In the genomic region with DNA sequence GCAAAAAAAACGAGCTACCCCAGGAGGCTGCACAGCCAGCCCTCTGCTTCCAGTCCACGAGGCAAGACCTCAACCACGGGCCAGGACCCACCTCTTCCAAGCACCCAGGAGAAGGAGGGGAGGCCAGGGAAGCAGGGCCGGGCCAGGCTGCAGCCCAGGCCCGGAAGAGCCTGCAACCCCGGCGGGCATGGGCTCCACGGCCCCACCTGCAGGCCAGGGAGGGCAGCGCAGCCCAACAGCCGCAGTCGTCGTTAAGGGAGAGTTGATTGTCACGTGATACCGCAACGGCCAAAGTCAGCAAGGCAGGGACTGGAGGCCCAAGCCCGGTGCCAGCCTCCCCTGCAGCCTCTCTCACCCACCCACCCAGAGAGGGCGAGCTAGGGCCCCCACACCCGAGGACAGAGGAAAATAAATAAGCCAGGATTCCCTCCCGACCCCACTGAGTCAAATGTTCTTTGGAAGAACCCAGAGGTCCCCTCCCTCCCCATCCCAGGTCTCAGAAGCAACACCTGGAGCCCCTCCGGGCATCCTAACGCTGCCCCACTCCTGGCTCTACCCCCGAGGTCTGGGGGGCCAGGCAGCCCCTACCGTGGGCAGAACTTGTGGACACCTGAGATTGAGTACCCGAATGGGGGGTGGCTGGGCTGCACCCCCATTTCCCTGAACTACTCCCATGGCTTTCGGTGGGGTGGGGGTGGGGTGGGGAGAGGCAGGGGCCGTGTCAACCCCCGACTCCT, we compare ENCODE assay signal across 8 cellular contexts. TPM values are rescaled to one million over a fixed set of nuclear protein-coding genes. Genes with fewer than 3 reads are reported as not detected.
DNase-seq lines count a peak whose midpoint lies in the region; ATAC-seq and TF ChIP-seq lines count a peak whose summit lies in the region.

No MANE protein-coding gene starts in this region.

- H3K36me3 ChIP-seq in MM.1S (replicated peaks; ENCODE audit: insufficient read depth, low read length), result no peaks in the 10 kb centered on the region
- peaks cover 0 to 9% (median 6%) of the 10 kb centered on the region in 6 donors for H3K36me3 ChIP-seq in spleen

- peaks cover 37% of the 10 kb centered on the region for H3F3A ChIP-seq in MM.1S (ENCODE audit: insufficient read depth, low read length)

- DNase-seq in G401 (ENCODE audit: low spot score), result peak; percentile 55
- peak; percentile 94 for DNase-seq in MM.1S
- peak; percentile 84 for DNase-seq in T-helper 2 cell treated with Interferon-gamma antibody and Interleukin-4, amounts not matched to agents 5 μg/mL and 100 μg/mL, for 36 hours (ENCODE audit: low spot score)
- DNase-seq in amygdala (lab: John Stamatoyannopoulos, UW), result peak in 37 of 56 donors; percentile 5 to 71 (median 31)
- DNase-seq in right cardiac atrium, result peak; percentile 74 to 92 (median 90)
- DNase-seq in spleen, result peak; percentile 95

- H3K36me3 Mint-ChIP-seq in T-helper 2 cell treated with Interferon-gamma antibody and Interleukin-4, amounts not matched to agents 5 μg/mL and 100 μg/mL, for 36 hours (ENCODE audit: low read depth), result peaks cover 6% of the 10 kb centered on the region

- no peaks in the 10 kb centered on the region for H3K27me3 Mint-ChIP-seq in T-helper 2 cell treated with Interferon-gamma antibody and Interleukin-4, amounts not matched to agents 5 μg/mL and 100 μg/mL, for 36 hours (ENCODE audit: low read depth)

- H3K9me2 ChIP-seq in MM.1S (replicated peaks; ENCODE audit: insufficient read depth, low read length), result no peaks in the 10 kb centered on the region

- H2AFZ ChIP-seq in MM.1S (ENCODE audit: low read length), result peak overlapping the region; percentile 20; the same call in 1 of the 2 replicates

- ATAC-seq in right cardiac atrium, result peak; percentile 0 to 1
- no peak for ATAC-seq in HG03442 (IDR thresholded peaks at IDR 0.05; ENCODE audit: unreplicated experiment)
- ATAC-seq in HG03565 (IDR thresholded peaks at IDR 0.05; ENCODE audit: unreplicated experiment), result no peak

- H3K79me2 ChIP-seq in MM.1S (ENCODE audit: low read length), result peaks cover 67% of the 10 kb centered on the region

- 41% methylated on average over 27 of the region's 27 CpGs for WGBS in right cardiac atrium
- 24 to 32% (median 30%) methylated on average over 14 to 27 of the region's 27 CpGs for WGBS in spleen, 5 donors

- H3K9me3 Mint-ChIP-seq in T-helper 2 cell treated with Interferon-gamma antibody and Interleukin-4, amounts not matched to agents 5 μg/mL and 100 μg/mL, for 36 hours, result no peaks in the 10 kb centered on the region

- intact Hi-C loops in right cardiac atrium (cut with DNase I) (no loop called here), spleen (cut with DNase I; ENCODE audit: low total_unique reads) (no loop called here)

- peaks cover 26% of the 10 kb centered on the region for H3K4me1 Mint-ChIP-seq in T-helper 2 cell treated with Interferon-gamma antibody and Interleukin-4, amounts not matched to agents 5 μg/mL and 100 μg/mL, for 36 hours (ENCODE audit: low read depth)

- TF ChIP-seq POLR2A in spleen (IDR thresholded peaks at IDR 0.05), result no peak

- peak overlapping the region; percentile 77 for H3K4me3 Mint-ChIP-seq in T-helper 2 cell treated with Interferon-gamma antibody and Interleukin-4, amounts not matched to agents 5 μg/mL and 100 μg/mL, for 36 hours

- peaks cover 40% of the 10 kb centered on the region for H3K4me1 ChIP-seq in MM.1S (ENCODE audit: low read length)
- H3K4me1 ChIP-seq in right cardiac atrium (ENCODE audit: control insufficient read depth, insufficient read depth, low read length), result no peaks in the 10 kb centered on the region
- H3K4me1 ChIP-seq in spleen, result peaks cover 53 to 97% (median 82%) of the 10 kb centered on the region in 6 donors

- H4K20me1 ChIP-seq in MM.1S (ENCODE audit: insufficient read depth, low read length), result no peaks in the 10 kb centered on the region

- H3K9ac ChIP-seq in MM.1S (ENCODE audit: low read length), result peak overlapping the region; percentile 14; the same call in 1 of the 2 replicates

- no peaks in the 10 kb centered on the region for H3K27me3 ChIP-seq in MM.1S (replicated peaks; ENCODE audit: insufficient read depth, low read length)
- no peaks in the 10 kb centered on the region for H3K27me3 ChIP-seq in right cardiac atrium (ENCODE audit: control insufficient read depth, insufficient read depth)
- no peaks in the 10 kb centered on the region for H3K27me3 ChIP-seq in spleen (replicated peaks in 1 of 7)

- peak overlapping the region; percentile 34 for H3K4me2 ChIP-seq in MM.1S (ENCODE audit: low read depth, low read length)

- H3K27ac Mint-ChIP-seq in T-helper 2 cell treated with Interferon-gamma antibody and Interleukin-4, amounts not matched to agents 5 μg/mL and 100 μg/mL, for 36 hours, result peak overlapping the region; percentile 96

- peak overlapping the region; percentile 25; the same call in 1 of the 2 replicates for H3K27ac ChIP-seq in MM.1S (ENCODE audit: low read length)
- H3K27ac ChIP-seq in right cardiac atrium (ENCODE audit: low read length), result no peak overlapping the region
- peak overlapping the region in 7 of 8 donors; percentile 22 to 99 (median 95) for H3K27ac ChIP-seq in spleen

- peak; percentile 98 for TF ChIP-seq CTCF in MM.1S (IDR thresholded peaks at IDR 0.05; ENCODE audit: low read length)
- TF ChIP-seq CTCF in spleen (IDR thresholded peaks at IDR 0.05 in 8 of 11, conservative IDR thresholded peaks at IDR 0.05 in 3 of 11), result peak; percentile 82 to 99 (median 96)

- in situ Hi-C loops in G401 (cut with HindIII; ENCODE audit: low sequenced_read_pairs), result no loop called here

- H3K9me3 ChIP-seq in MM.1S (replicated peaks; ENCODE audit: insufficient read depth, low read length), result no peaks in the 10 kb centered on the region
- H3K9me3 ChIP-seq in right cardiac atrium (ENCODE audit: control insufficient read depth, low read length), result no peaks in the 10 kb centered on the region
- no peaks in the 10 kb centered on the region for H3K9me3 ChIP-seq in spleen

- H3K4me3 ChIP-seq in MM.1S (ENCODE audit: low read length), result no peak overlapping the region
- no peak overlapping the region for H3K4me3 ChIP-seq in right cardiac atrium (ENCODE audit: low read length)
- peak overlapping the region in 2 of 8 donors; percentile 7 to 31 for H3K4me3 ChIP-seq in spleen

RNA-seq across cellular contexts. Expression of a gene that starts 5.2 kb away (rescaled TPM):
- 7.8 and 10.7 TPM in 2 replicates for total RNA-seq in G401 (2014; rRNA removed; shearing (Covaris generic))
- 10 to 100 TPM; 12.8 to 22.1 (median 17.4) TPM for total RNA-seq in right cardiac atrium
- 15.3 TPM for polyA plus RNA-seq in right cardiac atrium
- total RNA-seq in spleen, result 10 to 100 TPM; 35.7 to 88.1 (median 59.2) TPM
- polyA plus RNA-seq in spleen, result 10 to 100 TPM; 13.4 to 52.3 (median 27.4) TPM

RNA-seq across cellular contexts. Expression of a gene that starts 9.9 kb away (rescaled TPM):
- total RNA-seq in G401 (2014; rRNA removed; shearing (Covaris generic)), result 27.9 and 29.2 TPM in 2 replicates
- total RNA-seq in right cardiac atrium, result 10 to 100 TPM in 1 of 4 donors, 1 to 10 TPM in 3; 6.4 to 11.1 (median 7.3) TPM
- 4.5 TPM for polyA plus RNA-seq in right cardiac atrium
- total RNA-seq in spleen, result 10 to 100 TPM; 12.9 to 39.0 (median 29.5) TPM
- 10 to 100 TPM in 1 of 3 donors, 1 to 10 TPM in 2; 7.1 to 19.5 (median 8.1) TPM for polyA plus RNA-seq in spleen

RNA-seq across cellular contexts. Expression of a gene that starts 31.8 kb away (rescaled TPM):
- total RNA-seq in G401 (2014; rRNA removed; shearing (Covaris generic)), result 94.4 and 130 TPM in 2 replicates
- total RNA-seq in right cardiac atrium (10 to 100 TPM; 64.4 to 71.3 (median 68.3) TPM), spleen (100 to 1,000 TPM in 2 of 7 donors, 10 to 100 TPM in 5; 73.4 to 104 (median 83.0) TPM)
- polyA plus RNA-seq in right cardiac atrium (96.0 TPM), spleen (100 to 1,000 TPM in 1 of 3 donors, 10 to 100 TPM in 2; 80.4 to 107 (median 88.1) TPM)

RNA-seq across cellular contexts. Expression of a gene that starts 41.4 kb away (rescaled TPM):
- 2.5 and 5.5 TPM in 2 replicates for total RNA-seq in G401 (2014; rRNA removed; shearing (Covaris generic))
- total RNA-seq in right cardiac atrium (1 to 10 TPM in 3 of 4 donors, under 1 TPM in 1; 0.53 to 1.9 (median 1.5) TPM), spleen (10 to 100 TPM in 1 of 7 donors, 1 to 10 TPM in 6; 5.4 to 10.1 (median 7.3) TPM)
- polyA plus RNA-seq in right cardiac atrium (0.97 TPM), spleen (1 to 10 TPM; 1.9 to 3.9 (median 2.3) TPM)

RNA-seq across cellular contexts. Expression of a gene that starts 51.7 kb away (rescaled TPM):
- total RNA-seq in G401 (2014; rRNA removed; shearing (Covaris generic)), result 8.6 and 13.5 TPM in 2 replicates
- total RNA-seq in right cardiac atrium (1 to 10 TPM; 1.2 to 2.7 (median 2.0) TPM), spleen (10 to 100 TPM in 2 of 7 donors, 1 to 10 TPM in 5; 6.4 to 11.0 (median 8.3) TPM)
- polyA plus RNA-seq in right cardiac atrium (1.8 TPM), spleen (1 to 10 TPM; 3.2 to 9.4 (median 4.0) TPM)

Comparison
In these comparisons a context has a peak if more than half of its experiments do, and no peak if none do; other contexts are left out.
1. DNase-seq: peak in every context shown above with its lines; median percentile 95 in spleen; 94 in MM.1S; 90 in right cardiac atrium; 84 in T-helper 2 cell treated with Interferon-gamma antibody and Interleukin-4, amounts not matched to agents 5 μg/mL and 100 μg/mL, for 36 hours; 55 in G401; 31 in amygdala.
2. ATAC-seq: peak in right cardiac atrium (2 of 2); none in HG03442 (single experiment) and HG03565 (single experiment).